In genomic region chr19:17292301-17293074, GRCh38 we compare ENCODE assay signal across 8 cellular contexts. TPM values are rescaled to one million over a fixed set of nuclear protein-coding genes. Genes with fewer than 3 reads are reported as not detected.
DNase-seq lines count a peak whose midpoint lies in the region; ATAC-seq lines count a peak whose summit lies in the region.

No MANE protein-coding gene starts in this region.

- peak; percentile 94 for DNase-seq in ELR (ENCODE audit: low read depth)
- peak; percentile 90 for DNase-seq in MG63
- peak; percentile 42 for DNase-seq in activated CD4-positive, CD25-positive, alpha-beta regulatory T cell treated with anti-CD3 and anti-CD28 coated beads, Interleukin-2, amount 50 U/mL, for 16 hours (ENCODE audit: low read depth, low spot score)
- peak; percentile 65 to 75 for DNase-seq in central memory CD8-positive, alpha-beta T cell (ENCODE audit: low spot score in 2 of 2)
- peak; percentile 63 for DNase-seq in kidney glomerular epithelial cell (lab: John Stamatoyannopoulos, UW)
- DNase-seq in stimulated activated CD4-positive, alpha-beta T cell treated with anti-CD3 and anti-CD28 coated beads, Interleukin-2, amount 100 ng/mL, for 24 hours, result peak; percentile 84 to 88

- peak overlapping the region; percentile 84 for H3K4me3 Mint-ChIP-seq in central memory CD8-positive, alpha-beta T cell

- H3K4me1 Mint-ChIP-seq in central memory CD8-positive, alpha-beta T cell, result no peaks in the 10 kb centered on the region

- peak overlapping the region; percentile 60 for H3K4me3 ChIP-seq in MG63

- H3K27me3 ChIP-seq in MG63, result no peaks in the 10 kb centered on the region

- peaks cover 2% of the 10 kb centered on the region for H3K36me3 Mint-ChIP-seq in central memory CD8-positive, alpha-beta T cell (ENCODE audit: insufficient read depth)

- H3K27me3 Mint-ChIP-seq in central memory CD8-positive, alpha-beta T cell, result no peaks in the 10 kb centered on the region

- H3K9me3 Mint-ChIP-seq in central memory CD8-positive, alpha-beta T cell, result no peaks in the 10 kb centered on the region

- ATAC-seq in GM21737 (IDR thresholded peaks at IDR 0.05; ENCODE audit: unreplicated experiment) (peak; percentile 81), HG03457 (IDR thresholded peaks at IDR 0.05; ENCODE audit: unreplicated experiment) (no peak)
- peak; percentile 96 for ATAC-seq in central memory CD8-positive, alpha-beta T cell (replicated peaks; ENCODE audit: extremely low read depth, poor library complexity, severe bottlenecking)

- H3K36me3 ChIP-seq in MG63, result peaks cover 5% of the 10 kb centered on the region

- H3K27ac Mint-ChIP-seq in central memory CD8-positive, alpha-beta T cell (ENCODE audit: low read depth), result no peak overlapping the region

- 0 out of 2 replicates have a peak, but pooled peaks cover 2% of the 10 kb centered on the region for H3K9me3 ChIP-seq in MG63

RNA-seq across cellular contexts. Expression of gene ABHD8, which starts 10.7 kb away (rescaled TPM):
- total RNA-seq in MG63 (2014; rRNA removed; shearing (Covaris generic); ENCODE audit: low replicate concordance), result 1.3 TPM in 1 of 2 replicates, not detected in the other

RNA-seq across cellular contexts. Expression of gene ANKLE1, which starts 10.8 kb away (rescaled TPM):
- 0.10 and 0.46 TPM in 2 replicates for total RNA-seq in MG63 (2014; rRNA removed; shearing (Covaris generic); ENCODE audit: low replicate concordance)

RNA-seq across cellular contexts. Expression of gene MRPL34, which starts 13.2 kb away (rescaled TPM):
- 17.2 and 26.2 TPM in 2 replicates for total RNA-seq in MG63 (2014; rRNA removed; shearing (Covaris generic); ENCODE audit: low replicate concordance)

RNA-seq across cellular contexts. Expression of gene DDA1, which starts 16.9 kb away (rescaled TPM):
- 9.1 and 11.6 TPM in 2 replicates for total RNA-seq in MG63 (2014; rRNA removed; shearing (Covaris generic); ENCODE audit: low replicate concordance)

RNA-seq across cellular contexts. Expression of gene BABAM1, which starts 25.2 kb away (rescaled TPM):
- total RNA-seq in MG63 (2014; rRNA removed; shearing (Covaris generic); ENCODE audit: low replicate concordance), result 112 and 258 TPM in 2 replicates

Comparison
In these comparisons a context has a peak if more than half of its experiments do, and no peak if none do; other contexts are left out.
1. DNase-seq: peak in every context shown above with its lines; median percentile 94 in ELR; 90 in MG63; 86 in stimulated activated CD4-positive, alpha-beta T cell treated with anti-CD3 and anti-CD28 coated beads, Interleukin-2, amount 100 ng/mL, for 24 hours; 70 in central memory CD8-positive, alpha-beta T cell; 63 in kidney glomerular epithelial cell; 42 in activated CD4-positive, CD25-positive, alpha-beta regulatory T cell treated with anti-CD3 and anti-CD28 coated beads, Interleukin-2, amount 50 U/mL, for 16 hours.